In genomic region chr6:148972481-148972880, GRCh38 we compare ENCODE assay signal across 8 cellular contexts.
A peak's percentile ranks its signal among the peaks of the same experiment; 100 is the strongest.
DNase-seq lines count a peak whose midpoint lies in the region; ATAC-seq and TF ChIP-seq lines count a peak whose summit lies in the region.

No MANE protein-coding gene starts in this region.

- H3K27ac ChIP-seq in A673 (ENCODE audit: low read depth, low read length, poor library complexity, severe bottlenecking) (no peak overlapping the region), esophagus muscularis mucosa (replicated peaks in 1 of 4) (no peak overlapping the region)

- H3K9me3 ChIP-seq in A673 (ENCODE audit: low read depth, low read length, poor library complexity, severe bottlenecking) (no peaks in the 10 kb centered on the region), esophagus muscularis mucosa (no peaks in the 10 kb centered on the region)

- POLR2A ChIA-PET in A673 (lab: Charles Lee; ENCODE audit: low non-redundant PET), result no interaction called here

- intact Hi-C loops in A673 (cut with micrococcal nuclease; ENCODE audit: unreplicated experiment), result no loop called here
- intact Hi-C loops in esophagus muscularis mucosa (cut with DNase I), result no loop called here

- H3K36me3 ChIP-seq in A673 (ENCODE audit: insufficient read depth, low read length, poor library complexity, severe bottlenecking) (no peaks in the 10 kb centered on the region), esophagus muscularis mucosa (no peaks in the 10 kb centered on the region)

- no peak for TF ChIP-seq CTCF in A673 (conservative IDR thresholded peaks at IDR 0.05; ENCODE audit: low read depth, low read length)
- no peak for TF ChIP-seq CTCF in esophagus muscularis mucosa (IDR thresholded peaks at IDR 0.05)

- TF ChIP-seq POLR2A in esophagus muscularis mucosa (IDR thresholded peaks at IDR 0.05; ENCODE audit: low read depth), result no peak

- no peak overlapping the region for H3K4me3 ChIP-seq in A673 (ENCODE audit: low read depth, low read length, poor library complexity, severe bottlenecking)
- H3K4me3 ChIP-seq in esophagus muscularis mucosa, result no peak overlapping the region

- CTCF ChIA-PET in A673 (lab: Charles Lee), result no interaction called here

- 32% methylated on average over 2 of the region's 15 CpGs for WGBS in esophagus muscularis mucosa

- DNase-seq in A673 (ENCODE audit: low spot score), result peak; percentile 10
- peak; percentile 90 for DNase-seq in NCI-H1105 treated with DMSO at 0.1 percent for 48 hours (lab: John Stamatoyannopoulos, UW)
- DNase-seq in activated CD4-positive, alpha-beta T cell treated with anti-CD3 and anti-CD28 coated beads for 48 hours, result peak; percentile 57
- DNase-seq in esophagus muscularis mucosa (ENCODE audit: extremely low spot score), result peak; percentile 72
- peak; percentile 57 for DNase-seq in stimulated activated CD4-positive, alpha-beta T cell treated with anti-CD3 and anti-CD28 coated beads, Interleukin-15, amount 100 ng/mL, for 24 hours
- no peak for DNase-seq in midbrain (lab: John Stamatoyannopoulos, UW)
- no peak for DNase-seq in SKM-1 treated with dmso at 0.1 percent for 144 hours (lab: John Stamatoyannopoulos, UW; ENCODE audit: unreplicated experiment)

- BruUV-seq in A673 (replicated peaks; lab: Mats Ljungman, UMichigan), result no TSS peak

- H3K4me1 ChIP-seq in A673 (ENCODE audit: insufficient read depth, low read length, poor library complexity, severe bottlenecking), result no peaks in the 10 kb centered on the region
- H3K4me1 ChIP-seq in esophagus muscularis mucosa, result peaks cover 3 to 53% (median 39%) of the 10 kb centered on the region in 4 donors

- H3K27me3 ChIP-seq in A673 (replicated peaks; ENCODE audit: insufficient read depth, low read depth, low read length, poor library complexity) (peaks cover 4% of the 10 kb centered on the region), esophagus muscularis mucosa (no peaks in the 10 kb centered on the region)

- peak; percentile 79 for ATAC-seq in GM21423 (IDR thresholded peaks at IDR 0.05; ENCODE audit: unreplicated experiment)

- TF ChIP-seq EP300 in esophagus muscularis mucosa (IDR thresholded peaks at IDR 0.05), result no peak

Comparison
In these comparisons a context has a peak if more than half of its experiments do, and no peak if none do; other contexts are left out.
1. DNase-seq: peak in A673 (single experiment), NCI-H1105 treated with DMSO at 0.1 percent for 48 hours (single experiment), activated CD4-positive, alpha-beta T cell treated with anti-CD3 and anti-CD28 coated beads for 48 hours (single experiment), esophagus muscularis mucosa (single experiment) and stimulated activated CD4-positive, alpha-beta T cell treated with anti-CD3 and anti-CD28 coated beads, Interleukin-15, amount 100 ng/mL, for 24 hours (single experiment); none in midbrain (single experiment) and SKM-1 treated with dmso at 0.1 percent for 144 hours (single experiment).